In the genomic region with DNA sequence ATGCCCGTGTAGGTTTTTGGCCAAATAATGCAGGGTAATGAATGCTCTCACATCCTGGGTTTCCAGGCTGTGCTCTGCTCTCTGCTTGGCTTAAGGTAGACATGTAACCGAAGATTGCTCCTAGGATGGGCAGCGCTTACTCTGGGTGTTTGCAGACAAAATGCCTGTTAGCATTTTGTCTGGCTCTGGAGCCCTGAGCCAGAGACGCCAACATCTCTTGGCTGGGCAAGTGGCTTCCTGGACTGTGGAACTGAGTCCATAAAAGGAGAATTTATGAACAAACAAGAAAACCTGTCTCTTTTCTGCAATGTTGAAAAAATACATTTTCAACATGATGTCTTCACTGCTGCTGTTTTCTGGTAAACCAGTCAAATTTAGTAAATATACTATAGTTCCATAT, we compare ENCODE assay signal across 21 cellular contexts.
DNase-seq lines count a peak whose midpoint lies in the region; ATAC-seq and TF ChIP-seq lines count a peak whose summit lies in the region.
"Had no signal": no experiment of that assay in that cellular context is flagged by ENCODE, and none has a peak within 500 bp of the region (broad histone marks: within the 10 kb centered on the region; RNA-seq: fewer than 3 reads in every experiment).

No MANE protein-coding gene starts in this region.

- H3K9me3 Mint-ChIP-seq in MCF 10A (ENCODE audit: unreplicated experiment): peaks cover 6% of the 10 kb centered on the region
- no peaks in the 10 kb centered on the region for H3K9me3 Mint-ChIP-seq in activated T-helper 17 cell treated with anti-CD3 and anti-CD28 coated beads, Interleukin-2, amount 50 U/mL, for 72 hours
- no peaks in the 10 kb centered on the region for H3K9me3 Mint-ChIP-seq in activated T-helper 2 cell treated with anti-CD3 and anti-CD28 coated beads, Interferon-gamma antibody, Interleukin-2, Interleukin-4, amounts not matched to agents 10 μg/mL and 5 μg/mL and 100 μg/mL, durations not matched to agents 14 hours and 24 hours and 36 hours
- no peaks in the 10 kb centered on the region for H3K9me3 Mint-ChIP-seq in activated CD8-positive, alpha-beta memory T cell treated with anti-CD3 and anti-CD28 coated beads, Interleukin-2, amount 10 ng/mL, durations not matched to agents 7 days and 5 days (ENCODE audit: low read depth)
- H3K9me3 Mint-ChIP-seq: activated naive CD4-positive, alpha-beta T cell treated with anti-CD3 and anti-CD28 coated beads, Interleukin-2, amount 50 U/mL, for 72 hours; CD4-positive, alpha-beta memory T cell; dendritic cell treated with granulocyte-macrophage colony-stimulating factor and Interleukin-4, amounts not matched to agents 40 ng/mL and 50 ng/mL, for 4 days; mesothelial cell of epicardium had no signal

- no peaks in the 10 kb centered on the region for H3K36me3 Mint-ChIP-seq in MCF 10A (ENCODE audit: insufficient read depth, unreplicated experiment)
- H3K36me3 Mint-ChIP-seq in activated T-helper 17 cell treated with anti-CD3 and anti-CD28 coated beads, Interleukin-2, amount 50 U/mL, for 72 hours (ENCODE audit: low read depth): no peaks in the 10 kb centered on the region
- no peaks in the 10 kb centered on the region for H3K36me3 Mint-ChIP-seq in activated T-helper 2 cell treated with anti-CD3 and anti-CD28 coated beads, Interferon-gamma antibody, Interleukin-2, Interleukin-4, amounts not matched to agents 10 μg/mL and 5 μg/mL and 100 μg/mL, durations not matched to agents 14 hours and 24 hours and 36 hours (ENCODE audit: low read depth)
- no peaks in the 10 kb centered on the region for H3K36me3 Mint-ChIP-seq in activated CD8-positive, alpha-beta memory T cell treated with anti-CD3 and anti-CD28 coated beads, Interleukin-2, amount 10 ng/mL, durations not matched to agents 7 days and 5 days
- H3K36me3 Mint-ChIP-seq: activated naive CD4-positive, alpha-beta T cell treated with anti-CD3 and anti-CD28 coated beads, Interleukin-2, amount 50 U/mL, for 72 hours; CD4-positive, alpha-beta memory T cell; mesothelial cell of epicardium had no signal

- H3K27ac Mint-ChIP-seq in MCF 10A (ENCODE audit: low read depth, unreplicated experiment): peak overlapping the region; percentile 89
- peak overlapping the region; percentile 71 for H3K27ac Mint-ChIP-seq in activated T-helper 17 cell treated with anti-CD3 and anti-CD28 coated beads, Interleukin-2, amount 50 U/mL, for 72 hours
- no peak overlapping the region for H3K27ac Mint-ChIP-seq in activated T-helper 2 cell treated with anti-CD3 and anti-CD28 coated beads, Interferon-gamma antibody, Interleukin-2, Interleukin-4, amounts not matched to agents 10 μg/mL and 5 μg/mL and 100 μg/mL, durations not matched to agents 14 hours and 24 hours and 36 hours
- H3K27ac Mint-ChIP-seq in activated CD8-positive, alpha-beta memory T cell treated with anti-CD3 and anti-CD28 coated beads, Interleukin-2, amount 10 ng/mL, durations not matched to agents 7 days and 5 days: no peak overlapping the region
- H3K27ac Mint-ChIP-seq: dendritic cell treated with granulocyte-macrophage colony-stimulating factor and Interleukin-4, amounts not matched to agents 40 ng/mL and 50 ng/mL, for 4 days; mesothelial cell of epicardium; progenitor cell of endocrine pancreas had no signal

- CTCF ChIA-PET in MCF 10A (lab: Yijun Ruan, JAX): interaction anchor here (0.7 to 1.4 kb wide), 3 partner anchors 8 to 46 kb away, joined by 3 to 4 read pairs (median 3); no protein-coding TSS in a partner anchor
- CTCF ChIA-PET in activated CD8-positive, alpha-beta memory T cell treated with anti-CD3 and anti-CD28 coated beads, Interleukin-2, amount 10 ng/mL, durations not matched to agents 7 days and 5 days (lab: Charles Lee): no interaction called here

- TF ChIP-seq CTCF in MCF 10A (IDR thresholded peaks at IDR 0.05; ENCODE audit: unreplicated experiment): no peak
- no peak for TF ChIP-seq CTCF in breast epithelium (IDR thresholded peaks at IDR 0.05)
- no peak for TF ChIP-seq CTCF in vagina (IDR thresholded peaks at IDR 0.05)

- H3K4me3 Mint-ChIP-seq in MCF 10A (ENCODE audit: unreplicated experiment): peak overlapping the region; percentile 53
- H3K4me3 Mint-ChIP-seq in activated T-helper 17 cell treated with anti-CD3 and anti-CD28 coated beads, Interleukin-2, amount 50 U/mL, for 72 hours: peak overlapping the region; percentile 50
- H3K4me3 Mint-ChIP-seq in activated T-helper 2 cell treated with anti-CD3 and anti-CD28 coated beads, Interferon-gamma antibody, Interleukin-2, Interleukin-4, amounts not matched to agents 10 μg/mL and 5 μg/mL and 100 μg/mL, durations not matched to agents 14 hours and 24 hours and 36 hours (ENCODE audit: low read depth): no peak overlapping the region
- no peak overlapping the region for H3K4me3 Mint-ChIP-seq in activated CD8-positive, alpha-beta memory T cell treated with anti-CD3 and anti-CD28 coated beads, Interleukin-2, amount 10 ng/mL, durations not matched to agents 7 days and 5 days
- H3K4me3 Mint-ChIP-seq: dendritic cell treated with granulocyte-macrophage colony-stimulating factor and Interleukin-4, amounts not matched to agents 40 ng/mL and 50 ng/mL, for 4 days; mesothelial cell of epicardium had no signal

- H3K27me3 Mint-ChIP-seq in MCF 10A (ENCODE audit: insufficient read depth, unreplicated experiment): no peaks in the 10 kb centered on the region
- H3K27me3 Mint-ChIP-seq in activated T-helper 17 cell treated with anti-CD3 and anti-CD28 coated beads, Interleukin-2, amount 50 U/mL, for 72 hours: peaks cover 19% of the 10 kb centered on the region
- H3K27me3 Mint-ChIP-seq in activated T-helper 2 cell treated with anti-CD3 and anti-CD28 coated beads, Interferon-gamma antibody, Interleukin-2, Interleukin-4, amounts not matched to agents 10 μg/mL and 5 μg/mL and 100 μg/mL, durations not matched to agents 14 hours and 24 hours and 36 hours (ENCODE audit: low read depth): no peaks in the 10 kb centered on the region
- peaks cover 4% of the 10 kb centered on the region for H3K27me3 Mint-ChIP-seq in activated CD8-positive, alpha-beta memory T cell treated with anti-CD3 and anti-CD28 coated beads, Interleukin-2, amount 10 ng/mL, durations not matched to agents 7 days and 5 days
- H3K27me3 Mint-ChIP-seq: progenitor cell of endocrine pancreas had no signal

- DNase-seq in MCF 10A (ENCODE audit: unreplicated experiment) (no peak), breast epithelium (ENCODE audit: low spot score in 2 of 2) (no peak), left lobe of liver (ENCODE audit: low spot score) (no peak), vagina (ENCODE audit: extremely low spot score in 2 of 2) (no peak)
- no peak for DNase-seq in activated T-helper 2 cell treated with anti-CD3 and anti-CD28 coated beads, Interferon-gamma antibody, Interleukin-2, Interleukin-4, amounts not matched to agents 10 μg/mL and 5 μg/mL and 100 μg/mL, durations not matched to agents 14 hours and 24 hours and 36 hours (ENCODE audit: low spot score)
- DNase-seq in activated CD8-positive, alpha-beta memory T cell treated with anti-CD3 and anti-CD28 coated beads, Interleukin-2, amount 10 ng/mL, durations not matched to agents 7 days and 5 days: no peak
- DNase-seq: activated T-cell treated with anti-CD3 and anti-CD28 coated beads for 4 hours; CD4-positive, alpha-beta memory T cell; DND-41; KG1; NCI-H1092; NCI-H2081 treated with DMSO at 0.1 percent for 48 hours; stimulated activated CD4-positive, alpha-beta T cell treated with anti-CD3 and anti-CD28 coated beads, Interleukin-4, amount 100 ng/mL, for 4 hours had no signal

- intact Hi-C loops in MCF 10A (cut with micrococcal nuclease): loop anchor here (2.0 to 5.0 kb wide), 2 partner anchors 17 to 48 kb away; no protein-coding TSS in a partner anchor
- intact Hi-C loops in breast epithelium (cut with DNase I; ENCODE audit: low total_unique reads): no loop called here
- intact Hi-C loops in vagina (cut with DNase I): loop anchor here (10.0 kb wide), 1 partner anchor 99 kb away; no protein-coding TSS in a partner anchor
- intact Hi-C loops in activated T-helper 2 cell treated with anti-CD3 and anti-CD28 coated beads, Interferon-gamma antibody, Interleukin-2, Interleukin-4, amounts not matched to agents 10 μg/mL and 5 μg/mL and 100 μg/mL, durations not matched to agents 14 hours and 24 hours and 36 hours (cut with micrococcal nuclease): no loop called here

- peaks cover 23% of the 10 kb centered on the region for H3K4me1 Mint-ChIP-seq in MCF 10A (ENCODE audit: insufficient read depth, unreplicated experiment)
- peaks cover 12% of the 10 kb centered on the region for H3K4me1 Mint-ChIP-seq in activated T-helper 17 cell treated with anti-CD3 and anti-CD28 coated beads, Interleukin-2, amount 50 U/mL, for 72 hours
- H3K4me1 Mint-ChIP-seq in activated T-helper 2 cell treated with anti-CD3 and anti-CD28 coated beads, Interferon-gamma antibody, Interleukin-2, Interleukin-4, amounts not matched to agents 10 μg/mL and 5 μg/mL and 100 μg/mL, durations not matched to agents 14 hours and 24 hours and 36 hours (ENCODE audit: low read depth): peaks cover 9% of the 10 kb centered on the region
- peaks cover 14% of the 10 kb centered on the region for H3K4me1 Mint-ChIP-seq in activated CD8-positive, alpha-beta memory T cell treated with anti-CD3 and anti-CD28 coated beads, Interleukin-2, amount 10 ng/mL, durations not matched to agents 7 days and 5 days

- POLR2A ChIA-PET in MCF 10A (lab: Yijun Ruan, JAX): interaction anchor here (0.6 to 0.8 kb wide), 3 partner anchors 9 to 16 kb away, joined by 3 to 4 read pairs (median 3); no protein-coding TSS in a partner anchor

- H3K27ac ChIP-seq in breast epithelium (peak overlapping the region in 1 of 2 donors; percentile 50), vagina (peak overlapping the region; percentile 25)
- H3K27ac ChIP-seq: brain microvascular endothelial cell, foreskin keratinocyte had no signal

- no TSS peak for BruUV-seq in MCF 10A (replicated peaks; lab: Mats Ljungman, UMichigan)

- TF ChIP-seq POLR2A in breast epithelium (IDR thresholded peaks at IDR 0.05) (no peak), vagina (IDR thresholded peaks at IDR 0.05) (no peak)

- no peaks in the 10 kb centered on the region for H3K9me3 ChIP-seq in breast epithelium
- no peaks in the 10 kb centered on the region for H3K9me3 ChIP-seq in vagina

- ATAC-seq in activated T-helper 17 cell treated with anti-CD3 and anti-CD28 coated beads, Interleukin-2, amount 50 U/mL, for 72 hours (replicated peaks): no peak
- peak; percentile 70 for ATAC-seq in left lobe of liver
- no peak for ATAC-seq in activated CD8-positive, alpha-beta memory T cell treated with anti-CD3 and anti-CD28 coated beads, Interleukin-2, amount 10 ng/mL, durations not matched to agents 7 days and 5 days
- ATAC-seq in HG03469 (IDR thresholded peaks at IDR 0.05; ENCODE audit: unreplicated experiment): no peak

- no peaks in the 10 kb centered on the region for H3K27me3 ChIP-seq in breast epithelium
- H3K27me3 ChIP-seq in vagina: no peaks in the 10 kb centered on the region
- H3K27me3 ChIP-seq: brain microvascular endothelial cell, foreskin keratinocyte had no signal

- no peaks in the 10 kb centered on the region for H3K36me3 ChIP-seq in breast epithelium
- no peaks in the 10 kb centered on the region for H3K36me3 ChIP-seq in vagina
- H3K36me3 ChIP-seq: brain microvascular endothelial cell had no signal

- H3K4me1 ChIP-seq in breast epithelium (no peaks in the 10 kb centered on the region), vagina (peaks cover 34% of the 10 kb centered on the region)

- no peak overlapping the region for H3K4me3 ChIP-seq in breast epithelium
- H3K4me3 ChIP-seq in vagina: no peak overlapping the region

Comparison
In these comparisons a context has a peak if more than half of its experiments do, and no peak if none do; other contexts are left out.
1. intact Hi-C loops: an anchor here in MCF 10A (2.0 to 5.0 kb wide) and vagina (10.0 kb wide); none called in breast epithelium and activated T-helper 2 cell treated with anti-CD3 and anti-CD28 coated beads, Interferon-gamma antibody, Interleukin-2, Interleukin-4, amounts not matched to agents 10 μg/mL and 5 μg/mL and 100 μg/mL, durations not matched to agents 14 hours and 24 hours and 36 hours.
2. H3K27ac Mint-ChIP-seq: peak in MCF 10A (single experiment) and activated T-helper 17 cell treated with anti-CD3 and anti-CD28 coated beads, Interleukin-2, amount 50 U/mL, for 72 hours (single experiment); none in activated T-helper 2 cell treated with anti-CD3 and anti-CD28 coated beads, Interferon-gamma antibody, Interleukin-2, Interleukin-4, amounts not matched to agents 10 μg/mL and 5 μg/mL and 100 μg/mL, durations not matched to agents 14 hours and 24 hours and 36 hours (single experiment) and activated CD8-positive, alpha-beta memory T cell treated with anti-CD3 and anti-CD28 coated beads, Interleukin-2, amount 10 ng/mL, durations not matched to agents 7 days and 5 days (single experiment).
3. H3K4me3 Mint-ChIP-seq: peak in MCF 10A (single experiment) and activated T-helper 17 cell treated with anti-CD3 and anti-CD28 coated beads, Interleukin-2, amount 50 U/mL, for 72 hours (single experiment); none in activated T-helper 2 cell treated with anti-CD3 and anti-CD28 coated beads, Interferon-gamma antibody, Interleukin-2, Interleukin-4, amounts not matched to agents 10 μg/mL and 5 μg/mL and 100 μg/mL, durations not matched to agents 14 hours and 24 hours and 36 hours (single experiment) and activated CD8-positive, alpha-beta memory T cell treated with anti-CD3 and anti-CD28 coated beads, Interleukin-2, amount 10 ng/mL, durations not matched to agents 7 days and 5 days (single experiment).